8 cellular contexts compared by ENCODE assay signal in the genomic region with DNA sequence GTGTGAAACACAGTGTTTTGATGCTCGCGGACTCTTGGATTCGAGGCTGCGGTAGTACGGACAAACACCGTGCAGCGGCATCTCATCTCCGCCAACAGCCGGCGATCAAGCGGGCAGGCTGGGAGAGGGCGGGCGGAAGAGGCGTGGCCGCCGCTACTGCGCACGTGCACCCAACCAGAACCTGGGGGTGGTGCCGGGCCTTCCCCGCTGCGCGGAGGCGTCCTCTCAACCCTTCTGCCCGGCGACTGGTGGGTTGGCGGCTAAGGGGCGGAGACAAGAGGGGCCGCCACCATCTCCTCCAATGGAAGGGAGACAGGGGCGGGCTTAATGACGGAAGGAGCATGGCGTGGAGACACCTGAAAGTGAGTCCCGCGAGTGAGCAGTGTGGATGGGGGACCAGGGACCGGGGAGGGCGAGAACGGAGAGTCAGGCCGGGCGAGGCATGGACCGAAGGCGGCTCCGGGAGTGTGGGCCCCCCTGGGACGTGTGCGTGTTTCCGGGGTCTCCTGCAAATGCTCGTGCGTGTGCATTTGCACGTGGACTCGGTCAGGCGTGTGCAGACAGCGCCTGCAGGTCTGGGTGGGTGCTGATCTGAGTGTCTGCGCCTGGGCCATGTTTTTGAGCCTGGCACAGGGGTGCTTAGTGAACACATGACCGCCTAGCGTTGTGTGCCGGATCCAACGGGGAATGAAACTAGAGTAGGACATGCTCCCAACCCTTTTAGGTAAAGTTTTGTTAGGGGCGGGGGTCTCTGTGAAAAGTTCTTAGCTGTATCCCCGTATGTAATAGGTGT. TPM values are rescaled to one million over a fixed set of nuclear protein-coding genes. Genes with fewer than 3 reads are reported as not detected.
DNase-seq lines count a peak whose midpoint lies in the region; ATAC-seq and TF ChIP-seq lines count a peak whose summit lies in the region.

Gene DHODH (plus strand): TSS at position 321 of the 793 bp plus-strand sequence. CDS start 21 bp downstream, at position 342.

- H3K4me1 ChIP-seq in CD4-positive, CD25-positive, alpha-beta regulatory T cell (ENCODE audit: control insufficient read depth, insufficient read depth, low read length, poor library complexity, severe bottlenecking), result peaks cover 15% of the 10 kb centered on the region
- peaks cover 2 to 22% (median 11%) of the 10 kb centered on the region in 4 donors for H3K4me1 ChIP-seq in liver (ENCODE audit: control insufficient read depth in 4 of 4, insufficient read depth in 4 of 4, low read length in 3 of 4)

- H3K27ac Mint-ChIP-seq in CD4-positive, CD25-positive, alpha-beta regulatory T cell, result peak within 1 kb of the TSS; percentile 88 to 93 (median 88)

- no peak for TF ChIP-seq CTCF in liver (IDR thresholded peaks at IDR 0.05; ENCODE audit: low read depth, low read length, missing input control)

- WGBS in liver, result under 1% methylated on average over 57 of the region's 57 CpGs

- DNase-seq in CD4-positive, CD25-positive, alpha-beta regulatory T cell, result peak; percentile 97 to 99 (median 98)
- peak; percentile 89 for DNase-seq in NCI-H774 (lab: John Stamatoyannopoulos, UW)
- DNase-seq in activated CD4-positive, alpha-beta T cell treated with anti-CD3 and anti-CD28 coated beads, Interleukin-2, amount 50 U/mL, for 24 hours (ENCODE audit: low read depth in 1 of 2, low spot score in 1 of 2), result peak; percentile 91 to 98
- peak; percentile 99 for DNase-seq in dermis blood vessel endothelial cell
- DNase-seq in stimulated activated CD4-positive, alpha-beta T cell treated with anti-CD3 and anti-CD28 coated beads, Interleukin-4, amount 100 ng/mL, for 1 hour, result peak; percentile 98

- peak; percentile 46 to 54 for TF ChIP-seq RAD21 in liver (IDR thresholded peaks at IDR 0.05)

- ATAC-seq in CD4-positive, CD25-positive, alpha-beta regulatory T cell (ENCODE audit: low read depth in 2 of 2), result peak; percentile 99 to 100
- peak; percentile 99 for ATAC-seq in GM19438 (IDR thresholded peaks at IDR 0.05; ENCODE audit: low read depth, unreplicated experiment)
- peak; percentile 97 for ATAC-seq in HG03571 (IDR thresholded peaks at IDR 0.05; ENCODE audit: unreplicated experiment)

- peak within 1 kb of the TSS; percentile 60 for H3K27ac ChIP-seq in CD4-positive, CD25-positive, alpha-beta regulatory T cell (ENCODE audit: insufficient read depth, low read length, poor library complexity, severe bottlenecking)
- peak within 1 kb of the TSS; percentile 77 to 82 for H3K27ac ChIP-seq in liver (ENCODE audit: low read depth in 1 of 2, low read length in 2 of 2)

- no peaks in the 10 kb centered on the region for H3K27me3 ChIP-seq in CD4-positive, CD25-positive, alpha-beta regulatory T cell (ENCODE audit: control insufficient read depth, insufficient read depth, low read length)
- H3K27me3 ChIP-seq in liver (ENCODE audit: control insufficient read depth in 4 of 4, insufficient read depth in 4 of 4, low read length in 3 of 4), result no peaks in the 10 kb centered on the region

- H3K36me3 ChIP-seq in CD4-positive, CD25-positive, alpha-beta regulatory T cell (ENCODE audit: control insufficient read depth, insufficient read depth, low read length), result no peaks in the 10 kb centered on the region
- H3K36me3 ChIP-seq in liver (ENCODE audit: control insufficient read depth in 4 of 4, insufficient read depth in 3 of 4, low read depth in 1 of 4, low read length in 3 of 4), result no peaks in the 10 kb centered on the region

- peak within 1 kb of the TSS in 1 of 2 donors; percentile 50 for H3K9ac ChIP-seq in liver (ENCODE audit: low read depth in 1 of 2, low read length in 2 of 2)

- peak within 1 kb of the TSS; percentile 80 for H3K4me3 ChIP-seq in CD4-positive, CD25-positive, alpha-beta regulatory T cell (ENCODE audit: low read depth, low read length)
- peak within 1 kb of the TSS; percentile 63 to 90 (median 79) for H3K4me3 ChIP-seq in liver (ENCODE audit: low read depth in 1 of 3, low read length in 3 of 3)

- no peaks in the 10 kb centered on the region for H3K9me3 ChIP-seq in CD4-positive, CD25-positive, alpha-beta regulatory T cell (ENCODE audit: control insufficient read depth in 2 of 2, low read length in 2 of 2)
- no peaks in the 10 kb centered on the region for H3K9me3 ChIP-seq in liver (ENCODE audit: control insufficient read depth in 4 of 4, low read length in 3 of 4)

- H3K36me3 Mint-ChIP-seq in CD4-positive, CD25-positive, alpha-beta regulatory T cell, result no peaks in the 10 kb centered on the region

- H3K27me3 Mint-ChIP-seq in CD4-positive, CD25-positive, alpha-beta regulatory T cell, result peaks cover 4% of the 10 kb centered on the region

- H3K9me3 Mint-ChIP-seq in CD4-positive, CD25-positive, alpha-beta regulatory T cell, result peaks cover 0 to 1% (median 0%) of the 10 kb centered on the region in 7 donors

- peak within 1 kb of the TSS; percentile 90 to 99 (median 97) for H3K4me3 Mint-ChIP-seq in CD4-positive, CD25-positive, alpha-beta regulatory T cell

- H3K4me1 Mint-ChIP-seq in CD4-positive, CD25-positive, alpha-beta regulatory T cell, result peaks cover 2 to 43% (median 16%) of the 10 kb centered on the region in 4 donors

TF ChIP-seq in liver, 16 proteins besides CTCF, POLR2A, EP300 and RAD21:
- TF ChIP-seq GABPA (IDR thresholded peaks at IDR 0.05 in 1 of 2, conservative IDR thresholded peaks at IDR 0.05 in 1 of 2) (peak; percentile 39 to 88), RXRA (IDR thresholded peaks at IDR 0.05) (peak; percentile 41 to 59), FOXA2 (IDR thresholded peaks at IDR 0.05) (no peak), FOXA1 (IDR thresholded peaks at IDR 0.05) (peak; percentile 17), YY1 (IDR thresholded peaks at IDR 0.05) (peak; percentile 96), MAX (IDR thresholded peaks at IDR 0.05) (peak; percentile 86), REST (IDR thresholded peaks at IDR 0.05) (peak; percentile 72), HNF4G (IDR thresholded peaks at IDR 0.05) (peak; percentile 35), EGR1 (IDR thresholded peaks at IDR 0.05; ENCODE audit: low read depth in 2 of 2) (peak; percentile 71 to 74), NR2F2 (IDR thresholded peaks at IDR 0.05) (peak; percentile 18), SP1 (IDR thresholded peaks at IDR 0.05) (peak; percentile 90), JUND (IDR thresholded peaks at IDR 0.05) (peak in 1 of 2 donors; percentile 60), ATF3 (IDR thresholded peaks at IDR 0.05) (no peak), TAF1 (conservative IDR thresholded peaks at IDR 0.05) (peak; percentile 68), HNF4A (conservative IDR thresholded peaks at IDR 0.05) (peak in 1 of 2 donors; percentile 29)
- TF ChIP-seq, protein P1, sequence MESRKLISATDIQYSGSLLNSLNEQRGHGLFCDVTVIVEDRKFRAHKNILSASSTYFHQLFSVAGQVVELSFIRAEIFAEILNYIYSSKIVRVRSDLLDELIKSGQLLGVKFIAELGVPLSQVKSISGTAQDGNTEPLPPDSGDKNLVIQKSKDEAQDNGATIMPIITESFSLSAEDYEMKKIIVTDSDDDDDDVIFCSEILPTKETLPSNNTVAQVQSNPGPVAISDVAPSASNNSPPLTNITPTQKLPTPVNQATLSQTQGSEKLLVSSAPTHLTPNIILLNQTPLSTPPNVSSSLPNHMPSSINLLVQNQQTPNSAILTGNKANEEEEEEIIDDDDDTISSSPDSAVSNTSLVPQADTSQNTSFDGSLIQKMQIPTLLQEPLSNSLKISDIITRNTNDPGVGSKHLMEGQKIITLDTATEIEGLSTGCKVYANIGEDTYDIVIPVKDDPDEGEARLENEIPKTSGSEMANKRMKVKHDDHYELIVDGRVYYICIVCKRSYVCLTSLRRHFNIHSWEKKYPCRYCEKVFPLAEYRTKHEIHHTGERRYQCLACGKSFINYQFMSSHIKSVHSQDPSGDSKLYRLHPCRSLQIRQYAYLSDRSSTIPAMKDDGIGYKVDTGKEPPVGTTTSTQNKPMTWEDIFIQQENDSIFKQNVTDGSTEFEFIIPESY (IDR thresholded peaks at IDR 0.05), result no peak

RNA-seq across cellular contexts. Expression of gene DHODH, which starts in this region (rescaled TPM):
- total RNA-seq in CD4-positive, CD25-positive, alpha-beta regulatory T cell, result 7.3 TPM
- 10 to 100 TPM in 1 of 4 donors, 1 to 10 TPM in 3; 4.9 to 10.1 (median 6.0) TPM for polyA plus RNA-seq in CD4-positive, CD25-positive, alpha-beta regulatory T cell
- total RNA-seq in dermis blood vessel endothelial cell (3.4 and 4.6 TPM in 2 replicates), liver (100 to 1,000 TPM in 1 of 2 donors, 10 to 100 TPM in 1; 14.4 to 150 TPM)
- polyA plus RNA-seq in liver, result 10 to 100 TPM; 62.7 to 96.1 TPM

Comparison
In these comparisons a context has a peak if more than half of its experiments do, and no peak if none do; other contexts are left out.
1. Peak in every context shown above with its lines: DNase-seq, ATAC-seq, H3K4me3 ChIP-seq and H3K27ac ChIP-seq.
2. RNA of gene DHODH (polyA plus RNA-seq): 62.7 to 96.1 TPM in liver; 4.9 to 10.1 TPM in CD4-positive, CD25-positive, alpha-beta regulatory T cell; every median in the first group is over 4 times any median in the second.